Comparison of ENCODE assay signal across 32 cellular contexts in the genomic region with DNA sequence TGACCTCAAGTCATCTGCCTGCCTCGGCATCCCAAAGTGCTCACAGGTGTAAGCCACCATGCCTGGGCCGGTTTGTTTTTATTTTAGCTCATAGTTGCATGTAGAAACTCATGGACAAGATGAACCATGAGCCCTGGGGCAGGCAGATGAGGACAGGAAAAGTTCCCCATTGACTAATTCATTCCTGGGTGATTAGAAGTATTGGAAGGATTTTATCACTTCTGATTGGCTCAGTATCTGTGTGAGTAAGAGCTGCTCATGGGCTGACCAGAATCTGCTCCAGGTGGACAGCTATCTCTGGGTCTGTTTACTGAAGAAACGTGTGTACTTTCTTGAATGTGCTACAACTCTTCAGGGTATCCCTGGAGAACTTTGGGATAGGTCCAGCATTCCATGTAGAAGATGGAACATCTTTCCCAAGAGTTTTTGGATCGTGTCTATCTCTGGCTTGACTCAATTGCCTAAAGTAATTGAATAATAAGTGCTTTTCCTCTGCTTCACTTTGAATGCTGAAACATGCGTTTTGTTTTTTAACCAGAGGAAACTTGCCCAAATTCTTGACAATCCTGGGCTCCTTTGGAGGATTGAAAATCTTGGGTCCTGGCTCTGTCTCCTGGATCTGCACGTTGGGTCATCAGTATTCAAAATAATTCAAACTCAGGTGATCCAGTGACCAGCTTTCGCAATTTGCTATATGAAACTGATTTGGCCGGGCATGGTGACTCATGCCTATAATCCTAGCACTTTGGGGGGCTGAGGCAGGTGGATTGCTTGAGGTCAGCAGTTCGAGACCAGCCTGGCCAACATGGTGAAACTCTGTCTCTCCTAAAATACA.
DNase-seq lines count a peak whose midpoint lies in the region; ATAC-seq and TF ChIP-seq lines count a peak whose summit lies in the region.
"Had no signal": no experiment of that assay in that cellular context is flagged by ENCODE, and none has a peak within 500 bp of the region (broad histone marks: within the 10 kb centered on the region; RNA-seq: fewer than 3 reads in every experiment).

No MANE protein-coding gene starts in this region.

- no peaks in the 10 kb centered on the region for H3K9me3 Mint-ChIP-seq in activated T-helper 17 cell treated with anti-CD3 and anti-CD28 coated beads, Interleukin-2, amount 50 U/mL, for 72 hours
- H3K9me3 Mint-ChIP-seq in stimulated activated naive CD8-positive, alpha-beta T cell treated with anti-CD3 and anti-CD28 coated beads, Interleukin-15, amount 100 ng/mL, for 72 hours, result no peaks in the 10 kb centered on the region
- H3K9me3 Mint-ChIP-seq: activated naive CD8-positive, alpha-beta T cell treated with anti-CD3 and anti-CD28 coated beads, Interleukin-2, amount 50 U/mL, for 24 hours; CD4-positive, CD25-positive, alpha-beta regulatory T cell; neural progenitor cell; T-helper 1 cell treated with Interleukin-12 subunit alpha and Interleukin-12 subunit beta and Interleukin-4 antibody, amounts not matched to agents 30 μg/mL and 1 μg/mL, for 36 hours had no signal

- ATAC-seq in activated T-helper 17 cell treated with anti-CD3 and anti-CD28 coated beads, Interleukin-2, amount 50 U/mL, for 72 hours (replicated peaks), result peak; percentile 24
- no peak for ATAC-seq in stimulated activated naive CD8-positive, alpha-beta T cell treated with anti-CD3 and anti-CD28 coated beads, Interleukin-15, amount 100 ng/mL, for 72 hours
- ATAC-seq: activated naive CD8-positive, alpha-beta T cell treated with anti-CD3 and anti-CD28 coated beads, Interleukin-2, amount 50 U/mL, for 24 hours; left ventricle myocardium superior; SK-N-SH treated with all-trans-retinoic acid at 6 μM for 48 hours had no signal

- H3K27me3 ChIP-seq in GM23248 (replicated peaks; ENCODE audit: insufficient read depth) (peaks cover 18% of the 10 kb centered on the region; the same call in 1 of the 2 replicates), suprapubic skin (peaks cover 11% of the 10 kb centered on the region)
- H3K27me3 ChIP-seq: right atrium auricular region, testis had no signal

- H3K27ac ChIP-seq in GM23248 (no peak overlapping the region), suprapubic skin (peak overlapping the region; percentile 5)
- H3K27ac ChIP-seq: neural progenitor cell, right atrium auricular region, testis had no signal

- no peak for TF ChIP-seq CTCF in suprapubic skin (IDR thresholded peaks at IDR 0.05)

- DNase-seq in GM23248 (peak; percentile 61), fibroblast of peridontal ligament (ENCODE audit: extremely low read depth) (peak; percentile 19), suprapubic skin (ENCODE audit: low spot score in 2 of 2) (no peak), NCI-H748 (lab: John Stamatoyannopoulos, UW; ENCODE audit: unreplicated experiment) (no peak), DMS153 (lab: John Stamatoyannopoulos, UW) (no peak), DMS153 treated with DMSO at 0.1 percent for 48 hours (lab: John Stamatoyannopoulos, UW; ENCODE audit: unreplicated experiment) (no peak)
- no peak for DNase-seq in stimulated activated naive CD8-positive, alpha-beta T cell treated with anti-CD3 and anti-CD28 coated beads, Interleukin-15, amount 100 ng/mL, for 72 hours
- DNase-seq: activated CD4-positive, alpha-beta T cell treated with anti-CD3 and anti-CD28 coated beads, Interleukin-2, amount 50 U/mL, for 48 hours; activated CD4-positive, CD25-positive, alpha-beta regulatory T cell treated with anti-CD3 and anti-CD28 coated beads, Interleukin-2, amount 50 U/mL, for 72 hours; activated naive CD4-positive, alpha-beta T cell; activated naive CD8-positive, alpha-beta T cell treated with anti-CD3 and anti-CD28 coated beads, Interleukin-2, amount 50 U/mL, for 24 hours; activated T-cell treated with anti-CD3 and anti-CD28 coated beads, Interleukin-2, amount 50 U/mL, for 48 hours; CD4-positive, CD25-positive, alpha-beta regulatory T cell; cortex of kidney; effector memory CD4-positive, alpha-beta T cell; erythroblast; KBM-7; left ventricle myocardium superior; NCI-H1105; NCI-H1930; NCI-H2171 treated with DMSO at 0.1 percent for 48 hours; NCI-H524; OCI-M1; Right ventricle myocardium superior; stimulated activated naive CD4-positive, alpha-beta T cell; testis had no signal

- H2AFZ ChIP-seq in GM23248, result no peak overlapping the region
- H2AFZ ChIP-seq: neural progenitor cell had no signal

- H3K36me3 ChIP-seq in GM23248 (ENCODE audit: low read depth), result no peaks in the 10 kb centered on the region
- no peaks in the 10 kb centered on the region for H3K36me3 ChIP-seq in suprapubic skin
- H3K36me3 ChIP-seq: neural progenitor cell, right atrium auricular region had no signal

- no peaks in the 10 kb centered on the region for H3K9me3 ChIP-seq in GM23248 (ENCODE audit: low read depth)
- H3K9me3 ChIP-seq in suprapubic skin, result no peaks in the 10 kb centered on the region
- H3K9me3 ChIP-seq: right atrium auricular region, testis had no signal

- WGBS in GM23248 (ENCODE audit: low coverage in 1 of 2, low lambda C conversion rate in 2 of 2, missing lambda C conversion rate in 2 of 2), 2 experiments, result 38 to 47% methylated on average over 9 of the region's 9 CpGs
- 47% methylated on average over 9 of the region's 9 CpGs for WGBS in suprapubic skin

- H3K27ac Mint-ChIP-seq in activated T-helper 17 cell treated with anti-CD3 and anti-CD28 coated beads, Interleukin-2, amount 50 U/mL, for 72 hours, result no peak overlapping the region
- H3K27ac Mint-ChIP-seq in stimulated activated naive CD8-positive, alpha-beta T cell treated with anti-CD3 and anti-CD28 coated beads, Interleukin-15, amount 100 ng/mL, for 72 hours, result no peak overlapping the region
- H3K27ac Mint-ChIP-seq: activated naive CD8-positive, alpha-beta T cell treated with anti-CD3 and anti-CD28 coated beads, Interleukin-2, amount 50 U/mL, for 24 hours; CD4-positive, CD25-positive, alpha-beta regulatory T cell; neural progenitor cell; T-helper 1 cell treated with Interleukin-12 subunit alpha and Interleukin-12 subunit beta and Interleukin-4 antibody, amounts not matched to agents 30 μg/mL and 1 μg/mL, for 36 hours had no signal

- no peak overlapping the region for H3K9ac ChIP-seq in GM23248
- H3K9ac ChIP-seq: neural progenitor cell had no signal

- in situ Hi-C loops in GM23248 (cut with MboI), result loop anchor here (10.0 kb wide), 1 partner anchor 945 kb away; no protein-coding TSS in a partner anchor

- TF ChIP-seq POLR2A in suprapubic skin (IDR thresholded peaks at IDR 0.05), result no peak

- H3K4me1 Mint-ChIP-seq in activated T-helper 17 cell treated with anti-CD3 and anti-CD28 coated beads, Interleukin-2, amount 50 U/mL, for 72 hours, result peaks cover 4% of the 10 kb centered on the region
- H3K4me1 Mint-ChIP-seq in stimulated activated naive CD8-positive, alpha-beta T cell treated with anti-CD3 and anti-CD28 coated beads, Interleukin-15, amount 100 ng/mL, for 72 hours, result peaks cover 25% of the 10 kb centered on the region

- H3K4me2 ChIP-seq in GM23248 (ENCODE audit: unreplicated experiment), result no peak overlapping the region
- H3K4me2 ChIP-seq: neural progenitor cell, smooth muscle cell had no signal

- no peak for TF ChIP-seq EP300 in suprapubic skin (IDR thresholded peaks at IDR 0.05)

- H3K27me3 Mint-ChIP-seq in activated T-helper 17 cell treated with anti-CD3 and anti-CD28 coated beads, Interleukin-2, amount 50 U/mL, for 72 hours, result peaks cover 5% of the 10 kb centered on the region
- peaks cover 14% of the 10 kb centered on the region for H3K27me3 Mint-ChIP-seq in stimulated activated naive CD8-positive, alpha-beta T cell treated with anti-CD3 and anti-CD28 coated beads, Interleukin-15, amount 100 ng/mL, for 72 hours

- no peak overlapping the region for H3K4me3 ChIP-seq in GM23248
- no peak overlapping the region for H3K4me3 ChIP-seq in suprapubic skin
- H3K4me3 ChIP-seq: neural progenitor cell, right atrium auricular region, smooth muscle cell, testis had no signal

- H3K36me3 Mint-ChIP-seq in activated T-helper 17 cell treated with anti-CD3 and anti-CD28 coated beads, Interleukin-2, amount 50 U/mL, for 72 hours (ENCODE audit: low read depth), result peaks cover 5% of the 10 kb centered on the region
- H3K36me3 Mint-ChIP-seq: CD4-positive, CD25-positive, alpha-beta regulatory T cell; neural progenitor cell had no signal

- 0 out of 2 replicates have a peak, but pooled peaks cover 5% of the 10 kb centered on the region for H3F3A ChIP-seq in GM23248 (ENCODE audit: insufficient read depth)

- H3K4me1 ChIP-seq in GM23248 (ENCODE audit: insufficient read depth) (0 out of 2 replicates have a peak, but pooled peaks cover 3% of the 10 kb centered on the region), suprapubic skin (peaks cover 17% of the 10 kb centered on the region)
- H3K4me1 ChIP-seq: right atrium auricular region, testis had no signal

- no peak overlapping the region for H3K4me3 Mint-ChIP-seq in activated T-helper 17 cell treated with anti-CD3 and anti-CD28 coated beads, Interleukin-2, amount 50 U/mL, for 72 hours
- H3K4me3 Mint-ChIP-seq in stimulated activated naive CD8-positive, alpha-beta T cell treated with anti-CD3 and anti-CD28 coated beads, Interleukin-15, amount 100 ng/mL, for 72 hours, result no peak overlapping the region
- H3K4me3 Mint-ChIP-seq: activated naive CD8-positive, alpha-beta T cell treated with anti-CD3 and anti-CD28 coated beads, Interleukin-2, amount 50 U/mL, for 24 hours; CD4-positive, CD25-positive, alpha-beta regulatory T cell; neural progenitor cell; T-helper 1 cell treated with Interleukin-12 subunit alpha and Interleukin-12 subunit beta and Interleukin-4 antibody, amounts not matched to agents 30 μg/mL and 1 μg/mL, for 36 hours had no signal

- no peaks in the 10 kb centered on the region for H4K20me1 ChIP-seq in GM23248 (ENCODE audit: insufficient read depth)

- H3K79me2 ChIP-seq in GM23248 (ENCODE audit: insufficient read depth), result no peaks in the 10 kb centered on the region

- no peaks in the 10 kb centered on the region for H3K9me2 ChIP-seq in GM23248 (ENCODE audit: insufficient read depth)

Comparison
In these comparisons a context has a peak if more than half of its experiments do, and no peak if none do; other contexts are left out.
1. DNase-seq: peak in GM23248 (single experiment) and fibroblast of peridontal ligament (single experiment); none in suprapubic skin (0 of 2), NCI-H748 (single experiment), DMS153 (single experiment), stimulated activated naive CD8-positive, alpha-beta T cell treated with anti-CD3 and anti-CD28 coated beads, Interleukin-15, amount 100 ng/mL, for 72 hours (0 of 2) and DMS153 treated with DMSO at 0.1 percent for 48 hours (single experiment).